ENCODE assay signal across 8 cellular contexts in the genomic region with DNA sequence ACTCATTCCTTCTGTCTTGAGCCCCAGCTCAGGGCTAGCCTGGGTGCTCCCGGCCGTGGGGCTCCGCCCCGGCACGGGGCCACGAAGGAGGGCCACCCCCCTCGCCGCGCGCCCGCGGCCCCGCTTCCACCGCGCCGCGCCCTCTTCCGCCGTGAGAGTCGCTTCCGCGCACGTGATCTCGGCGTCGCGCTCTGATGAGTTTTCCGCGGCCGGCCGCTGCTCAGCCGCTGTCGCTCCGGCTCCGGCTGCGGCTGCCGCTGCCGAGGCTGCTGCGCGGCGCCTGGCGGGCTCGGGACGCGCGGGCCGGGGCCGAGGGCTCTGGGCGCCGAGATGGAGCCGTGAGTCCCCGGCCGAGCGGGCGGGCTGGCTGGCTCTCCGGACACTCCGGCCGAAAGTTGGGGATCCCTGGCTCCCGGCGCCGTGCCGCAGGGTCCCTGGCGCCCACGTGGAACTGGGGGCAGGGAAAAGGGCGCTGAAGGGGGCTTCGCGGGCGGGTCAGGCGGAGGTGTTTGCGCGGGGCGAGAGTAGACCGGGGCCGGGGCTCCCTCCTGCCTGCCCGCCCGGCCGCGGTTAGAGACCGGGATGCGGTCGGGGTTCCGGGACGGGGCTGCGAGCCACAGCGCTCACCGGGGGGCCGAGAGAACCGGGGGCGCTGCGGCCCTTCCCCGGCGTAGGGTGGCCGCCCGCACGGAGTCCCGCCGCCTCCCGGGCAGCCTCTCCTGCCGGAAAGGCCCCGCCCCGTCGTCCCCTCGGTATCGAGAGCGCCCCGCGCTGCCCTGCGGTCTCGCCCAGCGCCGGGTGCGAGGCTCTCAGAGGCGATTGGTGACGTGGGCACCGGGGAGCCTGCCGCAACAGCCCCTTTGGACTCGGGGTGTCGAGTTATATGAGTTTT. TPM values are rescaled to one million over a fixed set of nuclear protein-coding genes. Genes with fewer than 3 reads are reported as not detected.
DNase-seq lines count a peak whose midpoint lies in the region; ATAC-seq, FAIRE-seq and TF ChIP-seq lines count a peak whose summit lies in the region.

A gene with protein sequence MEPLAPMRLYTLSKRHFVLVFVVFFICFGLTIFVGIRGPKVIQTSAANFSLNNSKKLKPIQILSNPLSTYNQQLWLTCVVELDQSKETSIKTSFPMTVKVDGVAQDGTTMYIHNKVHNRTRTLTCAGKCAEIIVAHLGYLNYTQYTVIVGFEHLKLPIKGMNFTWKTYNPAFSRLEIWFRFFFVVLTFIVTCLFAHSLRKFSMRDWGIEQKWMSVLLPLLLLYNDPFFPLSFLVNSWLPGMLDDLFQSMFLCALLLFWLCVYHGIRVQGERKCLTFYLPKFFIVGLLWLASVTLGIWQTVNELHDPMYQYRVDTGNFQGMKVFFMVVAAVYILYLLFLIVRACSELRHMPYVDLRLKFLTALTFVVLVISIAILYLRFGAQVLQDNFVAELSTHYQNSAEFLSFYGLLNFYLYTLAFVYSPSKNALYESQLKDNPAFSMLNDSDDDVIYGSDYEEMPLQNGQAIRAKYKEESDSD (plus strand): TSS at position 197 of the 892 bp plus-strand sequence. CDS start 134 bp downstream, at position 331.

- no TSS peak for BruUV-seq in Calu3 (replicated peaks; lab: Mats Ljungman, UMichigan)
- no TSS peak for BruUV-seq in PC-9 (replicated peaks; lab: Mats Ljungman, UMichigan)

- peak within 1 kb of the TSS; percentile 86 for H3K4me3 ChIP-seq in PC-9

- DNase-seq in Calu3 (peak; percentile 86), HTR-8/SVneo (ENCODE audit: insufficient read length, low spot score) (peak; percentile 73), PC-9 (peak; percentile 49 to 66), myocyte (ENCODE audit: low read depth) (peak; percentile 86)
- peak; percentile 86 for DNase-seq in activated T-cell treated with anti-CD3 and anti-CD28 coated beads, Interleukin-2, amount 50 U/mL, for 4 hours
- DNase-seq in stimulated activated CD8-positive, alpha-beta memory T cell treated with anti-CD3 and anti-CD28 coated beads, Interleukin-7, amount 100 ng/mL, for 48 hours (ENCODE audit: extremely low read depth in 1 of 2, low read depth in 1 of 2): peak; percentile 64 to 73

- H3K79me2 ChIP-seq in PC-9 (ENCODE audit: low read depth): peaks cover 51% of the 10 kb centered on the region

- TF ChIP-seq CTCF in Calu3 (IDR thresholded peaks at IDR 0.05; ENCODE audit: unreplicated experiment): no peak
- TF ChIP-seq CTCF in PC-9 (conservative IDR thresholded peaks at IDR 0.05): no peak

- H3K27ac Mint-ChIP-seq in Calu3 (ENCODE audit: unreplicated experiment): peak within 1 kb of the TSS; percentile 95

- H3K27ac ChIP-seq in PC-9: peak within 1 kb of the TSS; percentile 71

- CTCF ChIA-PET in Calu3 (lab: Charles Lee) (interaction anchor here (0.8 kb wide), 1 partner anchor 12 kb away, joined by 3 read pairs; no protein-coding TSS in a partner anchor), PC-9 (lab: Charles Lee) (no interaction called here)

- H3K27me3 Mint-ChIP-seq in Calu3 (ENCODE audit: unreplicated experiment): no peaks in the 10 kb centered on the region
- no peaks in the 10 kb centered on the region for H3K27me3 Mint-ChIP-seq in activated T-cell treated with anti-CD3 and anti-CD28 coated beads, Interleukin-2, amount 50 U/mL, for 4 hours (ENCODE audit: low read depth)

- no peaks in the 10 kb centered on the region for H3K9me3 Mint-ChIP-seq in Calu3 (ENCODE audit: low read depth, unreplicated experiment)
- H3K9me3 Mint-ChIP-seq in activated T-cell treated with anti-CD3 and anti-CD28 coated beads, Interleukin-2, amount 50 U/mL, for 4 hours: no peaks in the 10 kb centered on the region

- H3K9me2 ChIP-seq in PC-9 (ENCODE audit: insufficient read depth): no peaks in the 10 kb centered on the region

- peaks cover 40% of the 10 kb centered on the region for H3K36me3 Mint-ChIP-seq in Calu3 (ENCODE audit: insufficient read depth, unreplicated experiment)
- H3K36me3 Mint-ChIP-seq in activated T-cell treated with anti-CD3 and anti-CD28 coated beads, Interleukin-2, amount 50 U/mL, for 4 hours (ENCODE audit: insufficient read depth): no peaks in the 10 kb centered on the region

- H3K4me1 ChIP-seq in PC-9 (replicated peaks; ENCODE audit: insufficient read depth): peaks cover 35% of the 10 kb centered on the region

- intact Hi-C loops in Calu3 (cut with micrococcal nuclease; ENCODE audit: unreplicated experiment): no loop called here
- intact Hi-C loops in PC-9 (cut with micrococcal nuclease; ENCODE audit: unreplicated experiment): loop anchor here (5.0 kb wide), 1 partner anchor 328 kb away; no protein-coding TSS in a partner anchor

- peak within 1 kb of the TSS; percentile 98 for H2AFZ ChIP-seq in PC-9

- ATAC-seq in GM21360 (IDR thresholded peaks at IDR 0.05; ENCODE audit: unreplicated experiment) (peak; percentile 82), esophagus mucosa (peak; percentile 93)
- peak; percentile 91 to 92 for ATAC-seq in activated T-cell treated with anti-CD3 and anti-CD28 coated beads, Interleukin-2, amount 50 U/mL, for 4 hours

- peaks cover 23% of the 10 kb centered on the region for H4K20me1 ChIP-seq in PC-9 (ENCODE audit: insufficient read depth)

- H3K4me1 Mint-ChIP-seq in Calu3 (ENCODE audit: low read depth, unreplicated experiment): peaks cover 21% of the 10 kb centered on the region
- peaks cover 48% of the 10 kb centered on the region for H3K4me1 Mint-ChIP-seq in activated T-cell treated with anti-CD3 and anti-CD28 coated beads, Interleukin-2, amount 50 U/mL, for 4 hours (ENCODE audit: low read depth)

- H3F3A ChIP-seq in PC-9 (ENCODE audit: insufficient read depth, low read depth): peaks cover 16% of the 10 kb centered on the region; the same call in 1 of the 2 replicates

- POLR2A ChIA-PET in PC-9 (lab: Charles Lee; ENCODE audit: unreplicated experiment): no interaction called here

- 0 out of 2 replicates have a peak, but pooled peaks cover 3% of the 10 kb centered on the region for H3K36me3 ChIP-seq in PC-9 (ENCODE audit: low read depth)

- peak within 1 kb of the TSS; percentile 85 for H3K4me3 Mint-ChIP-seq in Calu3 (ENCODE audit: low read depth, unreplicated experiment)
- peak within 1 kb of the TSS; percentile 97 for H3K4me3 Mint-ChIP-seq in activated T-cell treated with anti-CD3 and anti-CD28 coated beads, Interleukin-2, amount 50 U/mL, for 4 hours

- H3K4me2 ChIP-seq in PC-9: peak within 1 kb of the TSS; percentile 77

- no peaks in the 10 kb centered on the region for H3K9me3 ChIP-seq in PC-9 (ENCODE audit: insufficient read depth, low read depth)

- H3K27me3 ChIP-seq in PC-9 (ENCODE audit: insufficient read depth, low read depth): no peaks in the 10 kb centered on the region

- FAIRE-seq in HTR-8/SVneo (lab: Jason Lieb, UNC): peak; percentile 58

RNA-seq across cellular contexts. Expression of the gene that starts here (rescaled TPM):
- total RNA-seq in Calu3 (2022) (42.9 and 48.7 TPM in 2 replicates), PC-9 (2021) (14.9 and 18.7 TPM in 2 replicates), esophagus mucosa (12.9 TPM), myocyte (32.8 and 33.5 TPM in 2 replicates)
- 10 to 100 TPM; 11.4 to 13.2 (median 12.0) TPM for total RNA-seq in activated T-cell treated with anti-CD3 and anti-CD28 coated beads, Interleukin-2, amount 50 U/mL, for 4 hours
- 15.7 TPM for polyA plus RNA-seq in myocyte (2012)

Comparison
In these comparisons a context has a peak if more than half of its experiments do, and no peak if none do; other contexts are left out.
1. Peak in every context shown above with its lines: DNase-seq, ATAC-seq, H3K4me3 ChIP-seq and H3K27ac ChIP-seq.